8 cellular contexts compared by ENCODE assay signal in the genomic region with DNA sequence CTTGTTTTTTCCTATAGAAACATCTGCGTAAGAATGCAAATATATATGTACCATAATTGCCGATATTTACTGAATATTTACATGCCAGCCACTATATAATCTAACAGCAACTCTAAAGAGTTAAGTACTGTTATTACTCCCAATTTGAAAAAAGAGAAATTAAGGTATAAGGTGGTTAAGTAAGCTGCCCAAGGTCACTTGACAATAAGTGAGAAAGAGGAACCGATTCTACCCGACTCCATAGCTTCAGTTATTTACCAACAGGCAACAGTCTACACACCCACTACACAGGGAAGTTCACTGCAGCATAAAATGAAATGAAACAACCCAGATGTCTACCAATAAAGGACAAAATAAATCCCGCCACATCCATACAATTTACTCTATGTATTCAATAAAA. TPM values are rescaled to one million over a fixed set of nuclear protein-coding genes. Genes with fewer than 3 reads are reported as not detected.
A peak's percentile ranks its signal among the peaks of the same experiment; 100 is the strongest.
DNase-seq lines count a peak whose midpoint lies in the region; ATAC-seq and TF ChIP-seq lines count a peak whose summit lies in the region.

No MANE protein-coding gene starts in this region.

- H3K27ac ChIP-seq in GM23248 (peak overlapping the region; percentile 94), KOPT-K1 (ENCODE audit: low read depth, low read length, poor library complexity, severe bottlenecking) (peak overlapping the region; percentile 63), VCaP (peak overlapping the region; percentile 92), spleen (peak overlapping the region in 7 of 8 donors; percentile 87 to 95 (median 93))

- TF ChIP-seq CTCF in VCaP (conservative IDR thresholded peaks at IDR 0.05), result no peak
- no peak for TF ChIP-seq CTCF in glutamatergic neuron (IDR thresholded peaks at IDR 0.05; ENCODE audit: partially characterized antibody, unreplicated experiment)
- no peak for TF ChIP-seq CTCF in spleen (IDR thresholded peaks at IDR 0.05 in 8 of 11, conservative IDR thresholded peaks at IDR 0.05 in 3 of 11)

- peaks cover 15% of the 10 kb centered on the region for H3K36me3 Mint-ChIP-seq in activated CD8-positive, alpha-beta memory T cell treated with anti-CD3 and anti-CD28 coated beads, Interleukin-2, amount 10 ng/mL, durations not matched to agents 7 days and 5 days
- H3K36me3 Mint-ChIP-seq in glutamatergic neuron (ENCODE audit: unreplicated experiment), result no peaks in the 10 kb centered on the region

- H3K36me3 ChIP-seq in GM23248 (ENCODE audit: low read depth), result no peaks in the 10 kb centered on the region
- no peaks in the 10 kb centered on the region for H3K36me3 ChIP-seq in KOPT-K1 (ENCODE audit: insufficient read depth, low read length)
- no peaks in the 10 kb centered on the region for H3K36me3 ChIP-seq in spleen

- TF ChIP-seq POLR2A in spleen (IDR thresholded peaks at IDR 0.05), result peak in 1 of 3 donors; percentile 43

- H4K20me1 ChIP-seq in GM23248 (ENCODE audit: insufficient read depth), result no peaks in the 10 kb centered on the region

- no peaks in the 10 kb centered on the region for H3K27me3 Mint-ChIP-seq in activated CD8-positive, alpha-beta memory T cell treated with anti-CD3 and anti-CD28 coated beads, Interleukin-2, amount 10 ng/mL, durations not matched to agents 7 days and 5 days
- H3K27me3 Mint-ChIP-seq in glutamatergic neuron (ENCODE audit: unreplicated experiment), result peaks cover 5% of the 10 kb centered on the region

- peak overlapping the region; percentile 81 for H3K27ac Mint-ChIP-seq in activated CD8-positive, alpha-beta memory T cell treated with anti-CD3 and anti-CD28 coated beads, Interleukin-2, amount 10 ng/mL, durations not matched to agents 7 days and 5 days
- H3K27ac Mint-ChIP-seq in glutamatergic neuron (ENCODE audit: unreplicated experiment), result peak overlapping the region; percentile 76

- peak overlapping the region; percentile 93 for H3K9ac ChIP-seq in GM23248

- peak overlapping the region; percentile 89 for H3K4me2 ChIP-seq in GM23248 (ENCODE audit: unreplicated experiment)

- WGBS in GM23248 (ENCODE audit: low coverage in 1 of 2, low lambda C conversion rate in 2 of 2, missing lambda C conversion rate in 2 of 2), 2 experiments, result 31 to 33% methylated on average over 5 of the region's 5 CpGs
- 4 to 9% (median 6%) methylated on average over 5 of the region's 5 CpGs for WGBS in spleen, 5 donors

- peaks cover 29% of the 10 kb centered on the region for H3K4me1 ChIP-seq in GM23248 (ENCODE audit: insufficient read depth)
- H3K4me1 ChIP-seq in spleen, result peaks cover 5 to 70% (median 57%) of the 10 kb centered on the region in 6 donors

- H3K27me3 ChIP-seq in GM23248 (replicated peaks; ENCODE audit: insufficient read depth) (no peaks in the 10 kb centered on the region), spleen (replicated peaks in 1 of 7) (no peaks in the 10 kb centered on the region)

- peaks cover 27% of the 10 kb centered on the region for H3K4me1 Mint-ChIP-seq in activated CD8-positive, alpha-beta memory T cell treated with anti-CD3 and anti-CD28 coated beads, Interleukin-2, amount 10 ng/mL, durations not matched to agents 7 days and 5 days
- peaks cover 7% of the 10 kb centered on the region for H3K4me1 Mint-ChIP-seq in glutamatergic neuron (ENCODE audit: low read depth, unreplicated experiment)

- in situ Hi-C loops in GM23248 (cut with MboI), result loop anchor here (25.0 kb wide), 1 partner anchor 340 kb away; no protein-coding TSS in a partner anchor

- CTCF ChIA-PET in activated CD8-positive, alpha-beta memory T cell treated with anti-CD3 and anti-CD28 coated beads, Interleukin-2, amount 10 ng/mL, durations not matched to agents 7 days and 5 days (lab: Charles Lee), result interaction anchor here (1.2 to 3.2 kb wide), 6 partner anchors 11 to 291 kb away, joined by 3 to 11 read pairs (median 6); partner anchors contain the start of genes KLHL28 and TOGARAM1

- no peak for DNase-seq in activated CD8-positive, alpha-beta memory T cell treated with anti-CD3 and anti-CD28 coated beads, Interleukin-2, amount 10 ng/mL, durations not matched to agents 7 days and 5 days
- DNase-seq in activated CD8-positive, alpha-beta memory T cell treated with anti-CD3 and anti-CD28 coated beads for 24 hours, result no peak
- DNase-seq in GM23248 (peak; percentile 56), glutamatergic neuron (no peak), spleen (no peak), GM19240 (ENCODE audit: insufficient read length, low spot score) (no peak)

- H3K4me3 Mint-ChIP-seq in activated CD8-positive, alpha-beta memory T cell treated with anti-CD3 and anti-CD28 coated beads, Interleukin-2, amount 10 ng/mL, durations not matched to agents 7 days and 5 days, result peak overlapping the region; percentile 90
- H3K4me3 Mint-ChIP-seq in glutamatergic neuron (ENCODE audit: unreplicated experiment), result peak overlapping the region; percentile 94

- peak overlapping the region; percentile 84 for H3K4me3 ChIP-seq in GM23248
- H3K4me3 ChIP-seq in spleen, result peak overlapping the region; percentile 64 to 89 (median 79)

- H3K9me2 ChIP-seq in GM23248 (ENCODE audit: insufficient read depth), result no peaks in the 10 kb centered on the region

- intact Hi-C loops in spleen (cut with DNase I; ENCODE audit: low total_unique reads), result loop anchor here (5.0 kb wide), 1 partner anchor 120 kb away; the partner anchor contains the start of gene FKBP3

- no peaks in the 10 kb centered on the region for H3K9me3 Mint-ChIP-seq in activated CD8-positive, alpha-beta memory T cell treated with anti-CD3 and anti-CD28 coated beads, Interleukin-2, amount 10 ng/mL, durations not matched to agents 7 days and 5 days (ENCODE audit: low read depth)
- peaks cover 4% of the 10 kb centered on the region for H3K9me3 Mint-ChIP-seq in glutamatergic neuron (ENCODE audit: unreplicated experiment)

- H2AFZ ChIP-seq in GM23248, result peak overlapping the region; percentile 89

- ATAC-seq in activated CD8-positive, alpha-beta memory T cell treated with anti-CD3 and anti-CD28 coated beads, Interleukin-2, amount 10 ng/mL, durations not matched to agents 7 days and 5 days, result no peak

- no peaks in the 10 kb centered on the region for H3K9me3 ChIP-seq in GM23248 (ENCODE audit: low read depth)
- H3K9me3 ChIP-seq in KOPT-K1 (ENCODE audit: insufficient read depth, low read length, poor library complexity, severe bottlenecking), result no peaks in the 10 kb centered on the region
- peaks cover 0 to 10% (median 2%) of the 10 kb centered on the region in 8 donors for H3K9me3 ChIP-seq in spleen

- no peaks in the 10 kb centered on the region; the same call in 1 of the 2 replicates for H3K79me2 ChIP-seq in GM23248 (ENCODE audit: insufficient read depth)

- H3F3A ChIP-seq in GM23248 (ENCODE audit: insufficient read depth), result peaks cover 14% of the 10 kb centered on the region

RNA-seq across cellular contexts. Expression of gene MIS18BP1, which starts 1.1 kb away (rescaled TPM):
- 10 to 100 TPM; 59.8 to 70.8 TPM for total RNA-seq in activated CD8-positive, alpha-beta memory T cell treated with anti-CD3 and anti-CD28 coated beads, Interleukin-2, amount 10 ng/mL, durations not matched to agents 7 days and 5 days
- 28.9 and 30.2 TPM in 2 replicates for total RNA-seq in GM23248 (2014; rRNA removed; shearing (Covaris generic))
- polyA plus RNA-seq in GM23248 (2016; fragmentation: Nextera tagmentation; extraction: Ambion mirVana), result 23.3 and 24.4 TPM in 2 replicates
- 15.2 TPM for total RNA-seq in glutamatergic neuron (ENCODE audit: unreplicated experiment)
- 10 to 100 TPM; 34.2 to 86.3 (median 48.4) TPM for total RNA-seq in spleen
- 10 to 100 TPM; 12.8 to 14.3 (median 14.3) TPM for polyA plus RNA-seq in spleen
